Comparison of ENCODE assay signal across 12 cellular contexts in genomic region chr17:29709861-29710849, GRCh38.
DNase-seq lines count a peak whose midpoint lies in the region; ATAC-seq and TF ChIP-seq lines count a peak whose summit lies in the region.
"Had no signal": no experiment of that assay in that cellular context is flagged by ENCODE, and none has a peak within 500 bp of the region (broad histone marks: within the 10 kb centered on the region; RNA-seq: fewer than 3 reads in every experiment).

No MANE protein-coding gene starts in this region.

- H3K9me1 ChIP-seq in IMR-90 (ENCODE audit: insufficient read depth, low read length) = peaks cover 13% of the 10 kb centered on the region

- H3K4me3 Mint-ChIP-seq in endodermal cell (no peak overlapping the region), naive B cell (peak overlapping the region in 1 of 8 donors; percentile 22)

- no peak overlapping the region for H2AK9ac ChIP-seq in IMR-90 (replicated peaks; ENCODE audit: low read depth, low read length, poor library complexity)

- no peaks in the 10 kb centered on the region for H3K36me3 Mint-ChIP-seq in endodermal cell (ENCODE audit: low read depth)
- H3K36me3 Mint-ChIP-seq in naive B cell = no peaks in the 10 kb centered on the region

- H3K18ac ChIP-seq in IMR-90 (ENCODE audit: low read depth, low read length) = peak overlapping the region; percentile 89

- DNase-seq in AG08396 (ENCODE audit: low spot score) = peak; percentile 25
- peak; percentile 52 for DNase-seq in IMR-90
- no peak for DNase-seq in endodermal cell
- no peak for DNase-seq in naive B cell
- DNase-seq in NCI-H345 treated with DMSO at 0.1 percent for 48 hours (lab: John Stamatoyannopoulos, UW; ENCODE audit: unreplicated experiment) = no peak
- DNase-seq in HUDEP-2 (lab: John Stamatoyannopoulos, UW; ENCODE audit: unreplicated experiment in 76 of 76) = no peak
- DNase-seq: activated naive CD4-positive, alpha-beta T cell treated with Interleukin-2 at 50 U/mL for 16 hours; NCI-H1930; stimulated activated CD4-positive, alpha-beta T cell treated with anti-CD3 and anti-CD28 coated beads, Interleukin-15, amount 100 ng/mL, for 24 hours; uterus had no signal

- H3K9me3 ChIP-seq in IMR-90 (ENCODE audit: control insufficient read depth, insufficient read depth, low read length) = no peaks in the 10 kb centered on the region
- no peaks in the 10 kb centered on the region for H3K9me3 ChIP-seq in endodermal cell (ENCODE audit: control insufficient read depth, low read length)
- H3K9me3 ChIP-seq: uterus had no signal

- H3K36me3 ChIP-seq in IMR-90 (ENCODE audit: control insufficient read depth, insufficient read depth, low read length) (0 out of 2 replicates have a peak, but pooled peaks cover 2% of the 10 kb centered on the region), endodermal cell (ENCODE audit: control insufficient read depth, insufficient read depth, low read length) (no peaks in the 10 kb centered on the region)
- H3K36me3 ChIP-seq: uterus had no signal

- peak overlapping the region; percentile 83 for H2BK120ac ChIP-seq in IMR-90 (ENCODE audit: low read depth, low read length)

- no peak overlapping the region for H3K9ac ChIP-seq in IMR-90 (ENCODE audit: low read depth, low read length)
- no peak overlapping the region for H3K9ac ChIP-seq in endodermal cell (ENCODE audit: extremely low read depth, low read length, poor library complexity, severe bottlenecking)

- H4K8ac ChIP-seq in IMR-90 (ENCODE audit: low read depth in 2 of 2, low read length in 2 of 2) = peak overlapping the region in 1 of 2 experiments; percentile 62; a peak in 2 of 4 replicates

- TF ChIP-seq POLR2A in IMR-90 (IDR thresholded peaks at IDR 0.05; ENCODE audit: low read depth, low read length) = no peak

- H3K27me3 Mint-ChIP-seq in endodermal cell (ENCODE audit: insufficient read depth) = no peaks in the 10 kb centered on the region
- H3K27me3 Mint-ChIP-seq in naive B cell = no peaks in the 10 kb centered on the region

- H2AFZ ChIP-seq in IMR-90 (replicated peaks; ENCODE audit: low read length, poor library complexity) = no peak overlapping the region

- H3K4me1 ChIP-seq in IMR-90 (ENCODE audit: control insufficient read depth, insufficient read depth, low read length) (peaks cover 16% of the 10 kb centered on the region), endodermal cell (ENCODE audit: control insufficient read depth, insufficient read depth, low read length) (no peaks in the 10 kb centered on the region)
- H3K4me1 ChIP-seq: uterus had no signal

- POLR2A ChIA-PET in IMR-90 (lab: Charles Lee; ENCODE audit: unreplicated experiment) = no interaction called here

- 0 out of 2 replicates have a peak overlapping the region, but pooled peaks have one; percentile 71 for H2BK20ac ChIP-seq in IMR-90 (ENCODE audit: low read depth, low read length)

- no peak overlapping the region for H3K4me3 ChIP-seq in IMR-90 (ENCODE audit: insufficient read depth, low read depth, low read length)
- H3K4me3 ChIP-seq in endodermal cell (ENCODE audit: low read length) = no peak overlapping the region
- H3K4me3 ChIP-seq: uterus had no signal

- ATAC-seq in IMR-90 (ENCODE audit: low read depth) (peak; percentile 56), naive B cell (ENCODE audit: low read depth in 2 of 2) (no peak), GM21528 (IDR thresholded peaks at IDR 0.05; ENCODE audit: low FRiP score, unreplicated experiment) (no peak), GM21737 (IDR thresholded peaks at IDR 0.05; ENCODE audit: unreplicated experiment) (no peak)

- 0 out of 2 replicates have a peak overlapping the region, but pooled peaks have one; percentile 35 for H3K56ac ChIP-seq in IMR-90 (ENCODE audit: extremely low read depth, insufficient read depth, low read length)

- H3K27ac ChIP-seq in IMR-90 (ENCODE audit: insufficient read depth, low read length) (peak overlapping the region; percentile 42; the same call in 1 of the 2 replicates), endodermal cell (ENCODE audit: low read depth, low read length) (no peak overlapping the region)

- BruUV-seq in IMR-90 (replicated peaks; lab: Mats Ljungman, UMichigan) = no TSS peak

- peaks cover 3% of the 10 kb centered on the region; the same call in 1 of the 2 replicates for H4K20me1 ChIP-seq in IMR-90 (ENCODE audit: insufficient read depth, low read length)

- peak overlapping the region; percentile 87 for H3K14ac ChIP-seq in IMR-90 (replicated peaks; ENCODE audit: low read depth, low read length)

- peaks cover 4 to 28% of the 10 kb centered on the region in 2 experiments; a peak in 3 of 4 replicates for H3K79me1 ChIP-seq in IMR-90 (ENCODE audit: low read depth in 1 of 2, low read length in 2 of 2)

- no peak for TF ChIP-seq RAD21 in IMR-90 (IDR thresholded peaks at IDR 0.05; ENCODE audit: low read length)

- no peaks in the 10 kb centered on the region for H3K27me3 ChIP-seq in IMR-90 (ENCODE audit: control insufficient read depth, insufficient read depth, low read length)
- no peaks in the 10 kb centered on the region for H3K27me3 ChIP-seq in endodermal cell (ENCODE audit: control insufficient read depth, insufficient read depth, low read length, poor library complexity, severe bottlenecking)
- H3K27me3 ChIP-seq: uterus had no signal

- H3K23ac ChIP-seq in IMR-90 (ENCODE audit: low read depth, low read length) = peak overlapping the region; percentile 64

- H3K27ac Mint-ChIP-seq in endodermal cell = peak overlapping the region; percentile 37
- peak overlapping the region; percentile 0 to 93 (median 84) for H3K27ac Mint-ChIP-seq in naive B cell

- intact Hi-C loops in IMR-90 (cut with micrococcal nuclease) = no loop called here

- no peak for TF ChIP-seq CTCF in IMR-90 (conservative IDR thresholded peaks at IDR 0.05; ENCODE audit: low read depth, low read length)
- no peak for TF ChIP-seq CTCF in endodermal cell (conservative IDR thresholded peaks at IDR 0.05)

- H3K4me2 ChIP-seq in IMR-90 (ENCODE audit: low read depth, low read length) = peak overlapping the region; percentile 73

- dilution Hi-C loops in IMR-90 (cut with HindIII; ENCODE audit: low sequenced_read_pairs, unreplicated experiment) = no loop called here

- peak overlapping the region; percentile 82 for H2BK5ac ChIP-seq in IMR-90 (ENCODE audit: low read depth, low read length, poor library complexity, severe bottlenecking)

- peak overlapping the region; percentile 54; the same call in 1 of the 2 replicates for H3K4ac ChIP-seq in IMR-90 (ENCODE audit: low read depth, low read length)

- H3K9me3 Mint-ChIP-seq in endodermal cell = no peaks in the 10 kb centered on the region
- peaks cover 0 to 3% (median 0%) of the 10 kb centered on the region in 7 donors for H3K9me3 Mint-ChIP-seq in naive B cell

- H2AK5ac ChIP-seq in IMR-90 (ENCODE audit: low read depth, low read length) = no peak overlapping the region

- H3K4me1 Mint-ChIP-seq in endodermal cell (peaks cover 6% of the 10 kb centered on the region), naive B cell (peaks cover 44 to 95% (median 51%) of the 10 kb centered on the region in 3 donors)

- WGBS in IMR-90 (ENCODE audit: extremely low coverage in 2 of 2, insufficient read length in 1 of 2), 2 experiments = no CpG with 5 or more reads among the region's 4 CpGs
- WGBS in endodermal cell (ENCODE audit: insufficient coverage in 1 of 2, insufficient read length in 1 of 2), 2 experiments = 93% methylated on average over 3 to 4 of the region's 4 CpGs

- in situ Hi-C loops in IMR-90 (cut with MboI; ENCODE audit: low sequenced_read_pairs) = no loop called here

- H2BK15ac ChIP-seq in IMR-90 (ENCODE audit: low read depth, low read length) = 0 out of 3 replicates have a peak overlapping the region, but pooled peaks have one; percentile 1

- CTCF ChIA-PET in IMR-90 (lab: Yijun Ruan, JAX) = interaction anchor here (0.7 to 1.1 kb wide), 2 partner anchors 22 to 30 kb away, joined by 3 read pairs; no protein-coding TSS in a partner anchor

- 0 out of 2 replicates have a peak overlapping the region, but pooled peaks have one; percentile 20 for H4K91ac ChIP-seq in IMR-90 (ENCODE audit: insufficient read depth, low read depth, low read length)

- peak overlapping the region; percentile 32 for H4K5ac ChIP-seq in IMR-90 (ENCODE audit: low read depth, low read length)

TF ChIP-seq in IMR-90, 13 proteins besides CTCF, POLR2A, EP300 and RAD21:
- TF ChIP-seq FOS (IDR thresholded peaks at IDR 0.05; ENCODE audit: low read depth, low read length) (no peak), RFX5 (IDR thresholded peaks at IDR 0.05; ENCODE audit: low read depth, low read length) (no peak), BHLHE40 (IDR thresholded peaks at IDR 0.05; ENCODE audit: low read depth, low read length) (no peak), CEBPB (IDR thresholded peaks at IDR 0.05; ENCODE audit: low read depth, low read length) (peak; percentile 94), SMC3 (IDR thresholded peaks at IDR 0.05; ENCODE audit: low read depth, low read length) (no peak), RCOR1 (IDR thresholded peaks at IDR 0.05; ENCODE audit: insufficient replicate concordance, low read length) (no peak), CHD1 (IDR thresholded peaks at IDR 0.05; ENCODE audit: low read depth, low read length) (no peak), ELK1 (IDR thresholded peaks at IDR 0.05; ENCODE audit: borderline replicate concordance, low read depth, low read length) (no peak)

Comparison
In these comparisons a context has a peak if more than half of its experiments do, and no peak if none do; other contexts are left out.
1. DNase-seq: peak in AG08396 (single experiment) and IMR-90 (single experiment); none in endodermal cell (single experiment), naive B cell (single experiment), NCI-H345 treated with DMSO at 0.1 percent for 48 hours (single experiment) and HUDEP-2 (0 of 76).